ENCODE assay signal across 8 cellular contexts in genomic region chr2:85577386-85578242, GRCh38. TPM values are rescaled to one million over a fixed set of nuclear protein-coding genes. Genes with fewer than 3 reads are reported as not detected.
DNase-seq lines count a peak whose midpoint lies in the region; ATAC-seq and TF ChIP-seq lines count a peak whose summit lies in the region.

TSS of gene VAMP8 (plus strand) at chr2:85577586. CDS start at chr2:85577647, 61 bp downstream.

- H3K9me3 ChIP-seq in adrenal gland (replicated peaks in 1 of 3), result no peaks in the 10 kb centered on the region
- H3K9me3 ChIP-seq in WERI-Rb-1 (ENCODE audit: severe bottlenecking), result no peaks in the 10 kb centered on the region
- H3K9me3 ChIP-seq in A673 (ENCODE audit: low read depth, low read length, poor library complexity, severe bottlenecking), result no peaks in the 10 kb centered on the region

- CTCF ChIA-PET in A673 (lab: Charles Lee), result no interaction called here

- H3K4me1 ChIP-seq in adrenal gland (replicated peaks in 1 of 2), result peaks cover 9 to 14% of the 10 kb centered on the region in 2 donors
- no peaks in the 10 kb centered on the region for H3K4me1 ChIP-seq in A673 (ENCODE audit: insufficient read depth, low read length, poor library complexity, severe bottlenecking)

- BruUV-seq in A673 (replicated peaks; lab: Mats Ljungman, UMichigan), result no TSS peak

- no peak for TF ChIP-seq POLR2A in adrenal gland (IDR thresholded peaks at IDR 0.05)

- peak within 1 kb of the TSS in 2 of 4 donors; percentile 2 to 29 for H3K4me3 ChIP-seq in adrenal gland
- no peak within 1 kb of the TSS for H3K4me3 ChIP-seq in WERI-Rb-1 (ENCODE audit: low read depth, low read length)
- H3K4me3 ChIP-seq in A673 (ENCODE audit: low read depth, low read length, poor library complexity, severe bottlenecking), result no peak within 1 kb of the TSS

- DNase-seq in SKM-1 (lab: John Stamatoyannopoulos, UW; ENCODE audit: unreplicated experiment), result peak; percentile 71
- peak in 2 of 7 donors; percentile 37 to 40 for DNase-seq in adrenal gland
- DNase-seq in islet precursor cell, result peak; percentile 91
- DNase-seq in stimulated activated CD4-positive, alpha-beta T cell treated with anti-CD3 and anti-CD28 coated beads, Interleukin-15, amount 100 ng/mL, for 48 hours (ENCODE audit: low read depth in 2 of 2), result peak; percentile 39 to 61
- no peak for DNase-seq in WERI-Rb-1
- DNase-seq in A673 (ENCODE audit: low spot score), result no peak

- POLR2A ChIA-PET in A673 (lab: Charles Lee; ENCODE audit: low non-redundant PET), result no interaction called here

- H3K27ac ChIP-seq in adrenal gland, result peak within 1 kb of the TSS; percentile 26 to 86 (median 71)
- no peak within 1 kb of the TSS for H3K27ac ChIP-seq in WERI-Rb-1
- no peak within 1 kb of the TSS for H3K27ac ChIP-seq in A673 (ENCODE audit: low read depth, low read length, poor library complexity, severe bottlenecking)

- H3K36me3 ChIP-seq in adrenal gland (replicated peaks in 1 of 2) (no peaks in the 10 kb centered on the region), WERI-Rb-1 (no peaks in the 10 kb centered on the region), A673 (ENCODE audit: insufficient read depth, low read length, poor library complexity, severe bottlenecking) (no peaks in the 10 kb centered on the region)

- H3K27me3 ChIP-seq in adrenal gland (no peaks in the 10 kb centered on the region), WERI-Rb-1 (ENCODE audit: insufficient read depth, low read depth, severe bottlenecking) (no peaks in the 10 kb centered on the region), A673 (replicated peaks; ENCODE audit: insufficient read depth, low read depth, low read length, poor library complexity) (no peaks in the 10 kb centered on the region)

- TF ChIP-seq CTCF in adrenal gland (IDR thresholded peaks at IDR 0.05) (no peak), WERI-Rb-1 (IDR thresholded peaks at IDR 0.05; ENCODE audit: low read depth, low read length) (no peak), A673 (conservative IDR thresholded peaks at IDR 0.05; ENCODE audit: low read depth, low read length) (no peak)

- ATAC-seq in GM18870 (IDR thresholded peaks at IDR 0.05; ENCODE audit: unreplicated experiment), result peak; percentile 59
- peak; percentile 62 for ATAC-seq in HG03066 (IDR thresholded peaks at IDR 0.05; ENCODE audit: low read depth, unreplicated experiment)

- whole genome bisulfite sequencing in adrenal gland, 4 donors, result 48 to 59% (median 53%) methylated on average over 18 to 19 of the region's 19 CpGs

- intact Hi-C loops in adrenal gland (cut with DNase I), result no loop called here
- intact Hi-C loops in A673 (cut with micrococcal nuclease; ENCODE audit: unreplicated experiment), result no loop called here

RNA-seq across cellular contexts. Expression of gene VAMP8, which starts in this region (rescaled TPM):
- 10 to 100 TPM in 7 of 8 donors, 1 to 10 TPM in 1; 8.3 to 68.9 (median 46.1) TPM for total RNA-seq in adrenal gland
- 100 to 1,000 TPM in 1 of 3 donors, 10 to 100 TPM in 2; 47.2 to 108 (median 51.5) TPM for polyA plus RNA-seq in adrenal gland
- not detected in 2 replicates for total RNA-seq in A673 (2021)

Comparison
In these comparisons a context has a peak if more than half of its experiments do, and no peak if none do; other contexts are left out.
1. DNase-seq: peak in SKM-1 (single experiment), islet precursor cell (single experiment) and stimulated activated CD4-positive, alpha-beta T cell treated with anti-CD3 and anti-CD28 coated beads, Interleukin-15, amount 100 ng/mL, for 48 hours (2 of 2); none in WERI-Rb-1 (single experiment) and A673 (single experiment).
2. H3K27ac ChIP-seq: peak in adrenal gland (5 of 5); none in WERI-Rb-1 (single experiment) and A673 (single experiment).